Comparison of ENCODE assay signal across 8 cellular contexts in genomic region chr9:73081979-73082657, GRCh38.
DNase-seq lines count a peak whose midpoint lies in the region; ATAC-seq and TF ChIP-seq lines count a peak whose summit lies in the region.

No MANE protein-coding gene starts in this region.

- POLR2A ChIA-PET in HEK293T (lab: Yijun Ruan, JAX), result no interaction called here

- no peaks in the 10 kb centered on the region for H3K27me3 ChIP-seq in breast epithelium
- no peaks in the 10 kb centered on the region for H3K27me3 ChIP-seq in aorta (ENCODE audit: control insufficient read depth in 1 of 2, insufficient read depth in 2 of 2, low read length in 1 of 2)

- H3K36me3 ChIP-seq in breast epithelium, result no peaks in the 10 kb centered on the region
- H3K36me3 ChIP-seq in aorta (ENCODE audit: control insufficient read depth in 1 of 2, insufficient read depth in 2 of 2, low read length in 1 of 2), result no peaks in the 10 kb centered on the region

- no peaks in the 10 kb centered on the region for H3K4me1 ChIP-seq in breast epithelium
- peaks cover 0 to 2% of the 10 kb centered on the region in 2 donors for H3K4me1 ChIP-seq in aorta (ENCODE audit: control insufficient read depth in 1 of 2, insufficient read depth in 2 of 2, low read length in 2 of 2)

- DNase-seq in G401 (ENCODE audit: low spot score) (peak; percentile 55), HEK293T (ENCODE audit: extremely low spot score) (peak; percentile 52), NCI-H460 (ENCODE audit: extremely low read depth, low read depth) (peak; percentile 61), breast epithelium (ENCODE audit: low spot score in 2 of 2) (no peak), left colon (no peak), aorta (no peak), ureter (ENCODE audit: low spot score) (no peak)

- H3K27ac ChIP-seq in breast epithelium (no peak overlapping the region), aorta (ENCODE audit: low read depth in 1 of 2, low read length in 2 of 2) (no peak overlapping the region)

- peak; percentile 60 to 72 (median 65) for TF ChIP-seq CTCF in breast epithelium (IDR thresholded peaks at IDR 0.05)

- H3K9me3 ChIP-seq in breast epithelium, result no peaks in the 10 kb centered on the region
- no peaks in the 10 kb centered on the region for H3K9me3 ChIP-seq in aorta (ENCODE audit: control insufficient read depth, low read length)

- H3K4me3 ChIP-seq in breast epithelium (no peak overlapping the region), aorta (ENCODE audit: low read length in 2 of 2) (no peak overlapping the region)

- WGBS in aorta, 2 donors, result 62 to 66% methylated on average over 2 of the region's 2 CpGs

- CTCF ChIA-PET in HEK293T (lab: Yijun Ruan, JAX), result interaction anchor here (0.5 to 1.0 kb wide), 2 partner anchors 68 to 229 kb away, joined by 3 read pairs; no protein-coding TSS in a partner anchor

- in situ Hi-C loops in G401 (cut with HindIII; ENCODE audit: low sequenced_read_pairs), result no loop called here

- intact Hi-C loops in breast epithelium (cut with DNase I; ENCODE audit: low total_unique reads) (no loop called here), left colon (cut with DNase I, micrococcal nuclease) (loop anchor here in 1 of 2 donors (5.0 to 10.0 kb wide), 3 partner anchors 47 to 225 kb away; no protein-coding TSS in a partner anchor), aorta (cut with DNase I) (loop anchor here (2.0 to 5.0 kb wide), 2 partner anchors 135 to 225 kb away; no protein-coding TSS in a partner anchor)

- TF ChIP-seq POLR2A in breast epithelium (IDR thresholded peaks at IDR 0.05), result no peak

- ATAC-seq in left colon (peak; percentile 40), aorta (ENCODE audit: low FRiP score) (peak; percentile 82), GM21447 (IDR thresholded peaks at IDR 0.05; ENCODE audit: unreplicated experiment) (no peak)

TF ChIP-seq in HEK293T, 16 proteins besides CTCF, POLR2A, EP300 and RAD21:
- TF ChIP-seq FOXA1 (IDR thresholded peaks at IDR 0.05), result no peak
TF ChIP-seq in HEK293T: peak in this region for 0.

Comparison
In these comparisons a context has a peak if more than half of its experiments do, and no peak if none do; other contexts are left out.
1. DNase-seq: peak in G401 (single experiment), HEK293T (single experiment) and NCI-H460 (single experiment); none in breast epithelium (0 of 2), left colon (0 of 2), aorta (0 of 2) and ureter (single experiment).